25 cellular contexts compared by ENCODE assay signal in genomic region chr1:245749053-245749452, GRCh38.
"Had no signal": no experiment of that assay in that cellular context is flagged by ENCODE, and none has a peak within 500 bp of the region (broad histone marks: within the 10 kb centered on the region; RNA-seq: fewer than 3 reads in every experiment).

No MANE protein-coding gene starts in this region.

- DNase-seq: naive thymus-derived CD4-positive, alpha-beta T cell; natural killer cell; nucleus accumbens; posterior cingulate gyrus; psoas muscle; right cardiac atrium; spleen; stimulated activated CD4-positive, alpha-beta T cell treated with anti-CD3 and anti-CD28 coated beads, Interleukin-12 subunit alpha, Interleukin-12 subunit beta, amount 100 ng/mL, for 4 hours; stimulated activated CD4-positive, alpha-beta T cell treated with anti-CD3 and anti-CD28 coated beads, Interleukin-1b, Interleukin-23, amount 100 ng/mL, for 48 hours; stimulated activated CD4-positive, alpha-beta T cell treated with anti-CD3 and anti-CD28 coated beads, Interleukin-4, amount 100 ng/mL, for 1 hour; stimulated activated CD4-positive, alpha-beta T cell treated with anti-CD3 and anti-CD28 coated beads, Interleukin-4, amount 100 ng/mL, for 4 hours; stimulated activated CD8-positive, alpha-beta memory T cell treated with anti-CD3 and anti-CD28 coated beads, Interleukin-4, amount 100 ng/mL, for 48 hours; stimulated activated naive CD4-positive, alpha-beta T cell treated with Interleukin-2 at 50 U/mL for 16 hours; stomach; thyroid gland; upper lobe of right lung; uterus had no signal

- H3K9ac ChIP-seq: parathyroid adenoma had no signal

- H3K9me3 ChIP-seq: neutrophil, psoas muscle, thoracic aorta, thyroid gland, upper lobe of right lung, uterus had no signal

- H3K36me3 ChIP-seq: neutrophil, thoracic aorta, thyroid gland, uterus had no signal

- H2AFZ ChIP-seq: parathyroid adenoma had no signal

- H3K4me3 ChIP-seq: psoas muscle, skin epidermis, smooth muscle cell, spleen, stomach, thoracic aorta, thyroid gland, tibial nerve, upper lobe of right lung, uterus had no signal

- H3K27me3 ChIP-seq: neutrophil, spleen, stomach, thyroid gland, tibial nerve, upper lobe of right lung, uterus had no signal

- H3K79me2 ChIP-seq: parathyroid adenoma had no signal

- ATAC-seq: naive thymus-derived CD4-positive, alpha-beta T cell; natural killer cell; psoas muscle; right cardiac atrium; sciatic nerve; stimulated activated memory B cell treated with anti-CD40 and anti-IgM and Interleukin-4, amounts not matched to agents 10 μg/mL and 1 μg/mL and 100 μg/mL, for 72 hours; upper lobe of right lung had no signal

- H3K27ac ChIP-seq: neutrophil, parathyroid adenoma, psoas muscle, spleen, stomach, thoracic aorta, thyroid gland, tibial nerve, upper lobe of right lung, uterus had no signal

- H3K4me2 ChIP-seq: smooth muscle cell had no signal

- H3K4me1 ChIP-seq: parathyroid adenoma, psoas muscle, spleen, stomach, thyroid gland, tibial nerve, upper lobe of right lung, uterus had no signal
